In the genomic region with DNA sequence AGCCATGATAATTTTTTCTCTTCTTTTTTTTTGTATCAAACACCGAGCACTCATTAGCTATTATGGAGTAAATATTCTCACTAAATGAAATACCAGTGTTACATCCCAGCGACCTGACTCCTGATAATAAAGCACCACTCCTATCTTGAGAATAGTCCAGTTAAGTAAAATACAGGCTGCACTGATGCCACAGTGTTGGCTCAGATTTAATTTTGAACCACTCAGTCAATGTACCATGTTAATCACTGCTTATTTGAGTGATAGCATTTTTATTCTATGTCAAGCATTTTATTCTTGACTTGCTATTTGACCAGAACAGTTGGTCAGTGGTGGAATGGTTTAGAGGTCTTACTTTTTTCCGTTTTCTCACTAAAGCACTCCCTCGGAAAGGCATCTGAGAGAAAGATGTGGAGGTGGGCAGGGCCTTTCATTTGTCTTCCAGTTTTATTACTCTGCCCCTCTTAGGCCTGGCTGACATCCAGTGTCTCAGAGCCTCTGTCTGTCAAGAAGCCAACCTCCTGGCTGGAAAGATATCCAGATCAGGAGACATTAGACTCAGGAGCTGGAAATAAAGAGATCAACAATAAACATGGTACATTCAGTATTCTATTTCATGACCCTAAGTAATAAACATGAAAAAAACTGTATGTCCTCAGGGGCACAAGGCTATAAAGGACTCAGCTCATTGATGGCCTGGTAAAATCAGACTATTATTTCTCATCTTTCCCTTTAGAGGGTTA, we compare ENCODE assay signal across 22 cellular contexts.
"Had no signal": no experiment of that assay in that cellular context is flagged by ENCODE, and none has a peak within 500 bp of the region (broad histone marks: within the 10 kb centered on the region; RNA-seq: fewer than 3 reads in every experiment).

No MANE protein-coding gene starts in this region.

- H3K36me3 ChIP-seq: esophagus squamous epithelium, gastrocnemius medialis, lower lobe of right lung, suprapubic skin, tibial nerve had no signal

- H3K4me3 ChIP-seq: esophagus squamous epithelium, gastrocnemius medialis, lower lobe of right lung, skin epidermis, suprapubic skin, tibial nerve had no signal

- DNase-seq: activated CD4-positive, alpha-beta memory T cell treated with anti-CD3 and anti-CD28 coated beads for 36 hours; activated CD4-positive, alpha-beta T cell treated with anti-CD3 and anti-CD28 coated beads for 48 hours; activated CD4-positive, CD25-positive, alpha-beta regulatory T cell; activated effector memory CD4-positive, alpha-beta T cell treated with Interleukin-2 at 50 U/mL for 16 hours; activated naive CD4-positive, alpha-beta T cell treated with anti-CD3 and anti-CD28 coated beads for 36 hours; activated naive CD8-positive, alpha-beta T cell treated with anti-CD3 and anti-CD28 coated beads, Interleukin-2, amount 10 ng/mL, durations not matched to agents 7 days and 5 days; activated T-cell treated with anti-CD3 and anti-CD28 coated beads, Interleukin-2, amount 50 U/mL, for 72 hours; cortex of kidney; endodermal cell; esophagus squamous epithelium; gastrocnemius medialis; hypothalamus; lower lobe of right lung; naive thymus-derived CD4-positive, alpha-beta T cell; occipital lobe; stimulated activated CD4-positive, alpha-beta T cell treated with anti-CD3 and anti-CD28 coated beads, Interleukin-1b, Interleukin-23, amount 100 ng/mL, for 48 hours; stimulated activated naive CD8-positive, alpha-beta T cell treated with anti-CD3 and anti-CD28 coated beads, Interleukin-15, amount 100 ng/mL, for 72 hours; T-helper 17 cell had no signal

- H3K4me1 ChIP-seq: esophagus squamous epithelium, gastrocnemius medialis, lower lobe of right lung, suprapubic skin, tibial nerve had no signal

- H3K27me3 ChIP-seq: esophagus squamous epithelium, gastrocnemius medialis, suprapubic skin, tibial nerve had no signal

- H3K9me3 ChIP-seq: esophagus squamous epithelium, gastrocnemius medialis, lower lobe of right lung, suprapubic skin, tibial nerve had no signal

- ATAC-seq: activated T-cell treated with anti-CD3 and anti-CD28 coated beads, Interleukin-2, amount 50 U/mL, for 72 hours; gastrocnemius medialis; lower lobe of right lung; naive thymus-derived CD4-positive, alpha-beta T cell; stimulated activated effector memory CD8-positive, alpha-beta T cell treated with anti-CD3 and anti-CD28 coated beads, Interleukin-12 subunit alpha, Interleukin-12 subunit beta, amount 100 ng/mL, for 72 hours; stimulated activated naive CD8-positive, alpha-beta T cell treated with anti-CD3 and anti-CD28 coated beads, Interleukin-15, amount 100 ng/mL, for 72 hours; T-helper 17 cell had no signal

- H3K27ac ChIP-seq: esophagus squamous epithelium, gastrocnemius medialis, lower lobe of right lung, skin epidermis, suprapubic skin, tibial nerve had no signal
